In the genomic region with DNA sequence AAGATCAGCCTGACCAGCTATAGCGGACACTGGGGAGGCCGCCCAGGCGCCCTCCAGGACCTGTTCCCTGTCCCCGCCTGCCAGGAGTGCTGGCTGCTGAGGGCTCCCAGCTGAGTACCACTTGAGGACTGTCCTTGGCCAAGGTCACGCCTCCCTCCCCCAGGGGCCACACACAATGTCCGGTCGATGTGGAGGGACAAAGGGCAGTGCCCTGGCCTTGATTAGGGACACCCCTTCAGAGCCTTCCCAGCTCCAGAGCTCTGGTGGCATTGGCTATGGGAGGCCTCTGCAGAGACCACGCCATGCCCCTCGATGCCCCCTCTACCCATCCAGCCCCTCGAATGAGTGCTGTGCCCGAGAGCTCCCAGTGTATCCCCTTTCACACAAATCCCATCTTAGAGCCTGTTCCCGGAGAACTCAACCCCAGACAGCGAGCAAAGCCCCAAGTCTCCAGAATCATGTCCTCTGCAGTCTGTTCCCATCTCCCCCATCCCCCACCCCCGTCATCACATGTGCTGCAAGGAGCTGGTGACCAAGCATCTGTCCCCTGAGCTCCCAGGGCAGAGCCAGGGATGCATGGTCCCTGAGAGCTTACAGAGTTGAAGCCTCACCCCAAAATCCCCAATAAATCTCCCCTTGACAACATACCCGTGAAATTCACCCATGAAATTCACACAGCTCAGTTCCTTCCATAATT, we compare ENCODE assay signal across 1 cellular context.
A peak's percentile ranks its signal among the peaks of the same experiment; 100 is the strongest.
TF ChIP-seq lines count a peak whose summit lies in the region.

No MANE protein-coding gene starts in this region.

TF ChIP-seq in HepG2, 621 proteins besides CTCF, POLR2A, EP300 and RAD21 (continued from another document):
- TF ChIP-seq, protein P1, sequence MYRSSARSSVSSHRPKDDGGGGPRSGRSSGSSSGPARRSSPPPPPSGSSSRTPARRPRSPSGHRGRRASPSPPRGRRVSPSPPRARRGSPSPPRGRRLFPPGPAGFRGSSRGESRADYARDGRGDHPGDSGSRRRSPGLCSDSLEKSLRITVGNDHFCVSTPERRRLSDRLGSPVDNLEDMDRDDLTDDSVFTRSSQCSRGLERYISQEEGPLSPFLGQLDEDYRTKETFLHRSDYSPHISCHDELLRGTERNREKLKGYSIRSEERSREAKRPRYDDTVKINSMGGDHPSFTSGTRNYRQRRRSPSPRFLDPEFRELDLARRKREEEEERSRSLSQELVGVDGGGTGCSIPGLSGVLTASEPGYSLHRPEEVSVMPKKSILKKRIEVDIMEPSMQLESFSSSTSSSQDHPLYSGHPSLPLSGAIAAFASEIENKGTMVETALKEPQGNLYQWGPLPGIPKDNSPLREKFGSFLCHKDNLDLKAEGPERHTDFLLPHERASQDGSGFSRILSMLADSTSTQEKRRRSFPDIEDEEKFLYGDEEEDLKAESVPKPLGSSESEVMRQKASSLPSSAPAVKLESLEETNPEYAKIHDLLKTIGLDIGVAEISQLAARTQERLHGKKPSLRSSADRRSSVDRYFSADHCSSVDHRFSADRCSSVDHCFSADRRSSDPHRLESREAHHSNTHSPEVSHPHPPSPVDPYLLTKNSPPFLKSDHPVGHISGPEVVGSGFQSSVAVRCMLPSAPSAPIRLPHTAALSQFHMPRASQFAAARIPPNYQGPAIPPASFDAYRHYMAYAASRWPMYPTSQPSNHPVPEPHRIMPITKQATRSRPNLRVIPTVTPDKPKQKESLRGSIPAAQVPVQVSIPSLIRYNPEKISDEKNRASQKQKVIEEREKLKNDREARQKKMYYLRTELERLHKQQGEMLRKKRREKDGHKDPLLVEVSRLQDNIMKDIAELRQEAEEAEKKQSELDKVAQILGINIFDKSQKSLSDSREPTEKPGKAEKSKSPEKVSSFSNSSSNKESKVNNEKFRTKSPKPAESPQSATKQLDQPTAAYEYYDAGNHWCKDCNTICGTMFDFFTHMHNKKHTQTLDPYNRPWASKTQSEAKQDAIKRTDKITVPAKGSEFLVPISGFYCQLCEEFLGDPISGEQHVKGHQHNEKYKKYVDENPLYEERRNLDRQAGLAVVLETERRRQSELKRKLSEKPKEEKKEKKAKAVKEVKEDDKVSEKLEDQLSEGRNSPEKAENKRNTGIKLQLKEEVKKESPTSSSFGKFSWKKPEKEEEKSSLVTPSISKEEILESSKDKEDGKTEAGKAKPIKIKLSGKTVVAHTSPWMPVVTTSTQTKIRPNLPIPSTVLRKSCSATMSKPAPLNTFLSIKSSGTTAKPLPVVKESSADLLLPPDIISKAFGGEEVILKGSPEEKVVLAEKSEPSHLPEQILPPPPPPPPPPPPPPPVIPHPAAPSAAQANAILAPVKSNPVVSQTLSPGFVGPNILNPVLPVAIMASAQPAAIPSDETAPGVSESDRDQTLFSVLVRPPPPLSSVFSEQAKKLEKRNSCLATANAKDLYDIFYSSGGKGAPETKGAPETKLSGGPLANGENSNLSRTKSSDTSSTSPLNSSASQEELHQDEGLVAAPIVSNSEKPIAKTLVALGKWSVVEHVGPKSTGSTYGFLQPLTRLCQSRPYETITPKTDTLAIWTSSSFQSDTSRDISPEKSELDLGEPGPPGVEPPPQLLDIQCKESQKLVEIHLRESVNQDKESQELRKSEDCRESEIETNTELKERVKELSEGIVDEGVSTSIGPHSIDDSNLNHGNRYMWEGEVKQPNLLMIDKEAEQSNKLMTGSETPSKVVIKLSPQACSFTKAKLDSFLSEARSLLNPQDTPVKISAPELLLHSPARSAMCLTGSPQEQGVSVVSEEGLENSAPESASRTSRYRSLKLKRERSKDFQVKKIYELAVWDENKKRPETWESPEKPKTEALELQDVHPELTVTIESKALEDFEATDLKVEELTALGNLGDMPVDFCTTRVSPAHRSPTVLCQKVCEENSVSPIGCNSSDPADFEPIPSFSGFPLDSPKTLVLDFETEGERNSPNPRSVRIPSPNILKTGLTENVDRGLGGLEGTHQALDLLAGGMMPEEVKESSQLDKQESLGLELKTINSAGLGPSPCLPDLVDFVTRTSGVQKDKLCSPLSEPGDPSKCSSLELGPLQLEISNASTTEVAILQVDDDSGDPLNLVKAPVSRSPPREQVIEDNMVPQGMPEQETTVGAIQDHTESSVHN (CRISPR knock-in tag; IDR thresholded peaks at IDR 0.05), result 0 out of 2 replicates have a peak, but pooled peaks have one; percentile 51
- peak; percentile 36; the same call in 1 of the 2 replicates for TF ChIP-seq ERF (CRISPR knock-in tag; IDR thresholded peaks at IDR 0.05)
- TF ChIP-seq ONECUT2 (CRISPR knock-in tag; IDR thresholded peaks at IDR 0.05), result peak; percentile 90
- TF ChIP-seq GATAD2A (CRISPR knock-in tag; IDR thresholded peaks at IDR 0.05), result peak; percentile 70
- TF ChIP-seq, protein P2, sequence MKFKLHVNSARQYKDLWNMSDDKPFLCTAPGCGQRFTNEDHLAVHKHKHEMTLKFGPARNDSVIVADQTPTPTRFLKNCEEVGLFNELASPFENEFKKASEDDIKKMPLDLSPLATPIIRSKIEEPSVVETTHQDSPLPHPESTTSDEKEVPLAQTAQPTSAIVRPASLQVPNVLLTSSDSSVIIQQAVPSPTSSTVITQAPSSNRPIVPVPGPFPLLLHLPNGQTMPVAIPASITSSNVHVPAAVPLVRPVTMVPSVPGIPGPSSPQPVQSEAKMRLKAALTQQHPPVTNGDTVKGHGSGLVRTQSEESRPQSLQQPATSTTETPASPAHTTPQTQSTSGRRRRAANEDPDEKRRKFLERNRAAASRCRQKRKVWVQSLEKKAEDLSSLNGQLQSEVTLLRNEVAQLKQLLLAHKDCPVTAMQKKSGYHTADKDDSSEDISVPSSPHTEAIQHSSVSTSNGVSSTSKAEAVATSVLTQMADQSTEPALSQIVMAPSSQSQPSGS (CRISPR knock-in tag; IDR thresholded peaks at IDR 0.05), result peak; percentile 24; the same call in 1 of the 2 replicates
- peak; percentile 73; the same call in 1 of the 2 replicates for TF ChIP-seq ZNF556 (CRISPR knock-in tag; IDR thresholded peaks at IDR 0.05; ENCODE audit: borderline replicate concordance)
- TF ChIP-seq, protein P3, sequence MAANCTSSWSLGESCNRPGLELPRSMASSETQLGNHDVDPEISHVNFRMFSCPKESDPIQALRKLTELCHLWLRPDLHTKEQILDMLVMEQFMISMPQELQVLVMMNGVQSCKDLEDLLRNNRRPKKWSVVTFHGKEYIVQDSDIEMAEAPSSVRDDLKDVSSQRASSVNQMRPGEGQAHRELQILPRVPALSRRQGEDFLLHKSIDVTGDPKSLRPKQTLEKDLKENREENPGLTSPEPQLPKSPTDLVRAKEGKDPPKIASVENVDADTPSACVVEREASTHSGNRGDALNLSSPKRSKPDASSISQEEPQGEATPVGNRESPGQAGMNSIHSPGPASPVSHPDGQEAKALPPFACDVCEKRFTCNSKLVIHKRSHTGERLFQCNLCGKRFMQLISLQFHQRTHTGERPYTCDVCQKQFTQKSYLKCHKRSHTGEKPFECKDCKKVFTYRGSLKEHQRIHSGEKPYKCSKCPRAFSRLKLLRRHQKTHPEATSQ (CRISPR knock-in tag; IDR thresholded peaks at IDR 0.05; ENCODE audit: borderline replicate concordance), result peak; percentile 63; the same call in 1 of the 2 replicates
- TF ChIP-seq SALL1 (CRISPR knock-in tag; IDR thresholded peaks at IDR 0.05), result peak; percentile 91
- peak; percentile 63; the same call in 1 of the 2 replicates for TF ChIP-seq HIVEP1 (CRISPR knock-in tag; IDR thresholded peaks at IDR 0.05)
- peak; percentile 100 for TF ChIP-seq ESRRA (CRISPR knock-in tag; IDR thresholded peaks at IDR 0.05; ENCODE audit: low read depth)
- TF ChIP-seq, protein P4, sequence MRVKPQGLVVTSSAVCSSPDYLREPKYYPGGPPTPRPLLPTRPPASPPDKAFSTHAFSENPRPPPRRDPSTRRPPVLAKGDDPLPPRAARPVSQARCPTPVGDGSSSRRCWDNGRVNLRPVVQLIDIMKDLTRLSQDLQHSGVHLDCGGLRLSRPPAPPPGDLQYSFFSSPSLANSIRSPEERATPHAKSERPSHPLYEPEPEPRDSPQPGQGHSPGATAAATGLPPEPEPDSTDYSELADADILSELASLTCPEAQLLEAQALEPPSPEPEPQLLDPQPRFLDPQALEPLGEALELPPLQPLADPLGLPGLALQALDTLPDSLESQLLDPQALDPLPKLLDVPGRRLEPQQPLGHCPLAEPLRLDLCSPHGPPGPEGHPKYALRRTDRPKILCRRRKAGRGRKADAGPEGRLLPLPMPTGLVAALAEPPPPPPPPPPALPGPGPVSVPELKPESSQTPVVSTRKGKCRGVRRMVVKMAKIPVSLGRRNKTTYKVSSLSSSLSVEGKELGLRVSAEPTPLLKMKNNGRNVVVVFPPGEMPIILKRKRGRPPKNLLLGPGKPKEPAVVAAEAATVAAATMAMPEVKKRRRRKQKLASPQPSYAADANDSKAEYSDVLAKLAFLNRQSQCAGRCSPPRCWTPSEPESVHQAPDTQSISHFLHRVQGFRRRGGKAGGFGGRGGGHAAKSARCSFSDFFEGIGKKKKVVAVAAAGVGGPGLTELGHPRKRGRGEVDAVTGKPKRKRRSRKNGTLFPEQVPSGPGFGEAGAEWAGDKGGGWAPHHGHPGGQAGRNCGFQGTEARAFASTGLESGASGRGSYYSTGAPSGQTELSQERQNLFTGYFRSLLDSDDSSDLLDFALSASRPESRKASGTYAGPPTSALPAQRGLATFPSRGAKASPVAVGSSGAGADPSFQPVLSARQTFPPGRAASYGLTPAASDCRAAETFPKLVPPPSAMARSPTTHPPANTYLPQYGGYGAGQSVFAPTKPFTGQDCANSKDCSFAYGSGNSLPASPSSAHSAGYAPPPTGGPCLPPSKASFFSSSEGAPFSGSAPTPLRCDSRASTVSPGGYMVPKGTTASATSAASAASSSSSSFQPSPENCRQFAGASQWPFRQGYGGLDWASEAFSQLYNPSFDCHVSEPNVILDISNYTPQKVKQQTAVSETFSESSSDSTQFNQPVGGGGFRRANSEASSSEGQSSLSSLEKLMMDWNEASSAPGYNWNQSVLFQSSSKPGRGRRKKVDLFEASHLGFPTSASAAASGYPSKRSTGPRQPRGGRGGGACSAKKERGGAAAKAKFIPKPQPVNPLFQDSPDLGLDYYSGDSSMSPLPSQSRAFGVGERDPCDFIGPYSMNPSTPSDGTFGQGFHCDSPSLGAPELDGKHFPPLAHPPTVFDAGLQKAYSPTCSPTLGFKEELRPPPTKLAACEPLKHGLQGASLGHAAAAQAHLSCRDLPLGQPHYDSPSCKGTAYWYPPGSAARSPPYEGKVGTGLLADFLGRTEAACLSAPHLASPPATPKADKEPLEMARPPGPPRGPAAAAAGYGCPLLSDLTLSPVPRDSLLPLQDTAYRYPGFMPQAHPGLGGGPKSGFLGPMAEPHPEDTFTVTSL (CRISPR knock-in tag; IDR thresholded peaks at IDR 0.05; ENCODE audit: borderline replicate concordance), result peak; percentile 45; the same call in 1 of the 2 replicates
- TF ChIP-seq, protein P5, sequence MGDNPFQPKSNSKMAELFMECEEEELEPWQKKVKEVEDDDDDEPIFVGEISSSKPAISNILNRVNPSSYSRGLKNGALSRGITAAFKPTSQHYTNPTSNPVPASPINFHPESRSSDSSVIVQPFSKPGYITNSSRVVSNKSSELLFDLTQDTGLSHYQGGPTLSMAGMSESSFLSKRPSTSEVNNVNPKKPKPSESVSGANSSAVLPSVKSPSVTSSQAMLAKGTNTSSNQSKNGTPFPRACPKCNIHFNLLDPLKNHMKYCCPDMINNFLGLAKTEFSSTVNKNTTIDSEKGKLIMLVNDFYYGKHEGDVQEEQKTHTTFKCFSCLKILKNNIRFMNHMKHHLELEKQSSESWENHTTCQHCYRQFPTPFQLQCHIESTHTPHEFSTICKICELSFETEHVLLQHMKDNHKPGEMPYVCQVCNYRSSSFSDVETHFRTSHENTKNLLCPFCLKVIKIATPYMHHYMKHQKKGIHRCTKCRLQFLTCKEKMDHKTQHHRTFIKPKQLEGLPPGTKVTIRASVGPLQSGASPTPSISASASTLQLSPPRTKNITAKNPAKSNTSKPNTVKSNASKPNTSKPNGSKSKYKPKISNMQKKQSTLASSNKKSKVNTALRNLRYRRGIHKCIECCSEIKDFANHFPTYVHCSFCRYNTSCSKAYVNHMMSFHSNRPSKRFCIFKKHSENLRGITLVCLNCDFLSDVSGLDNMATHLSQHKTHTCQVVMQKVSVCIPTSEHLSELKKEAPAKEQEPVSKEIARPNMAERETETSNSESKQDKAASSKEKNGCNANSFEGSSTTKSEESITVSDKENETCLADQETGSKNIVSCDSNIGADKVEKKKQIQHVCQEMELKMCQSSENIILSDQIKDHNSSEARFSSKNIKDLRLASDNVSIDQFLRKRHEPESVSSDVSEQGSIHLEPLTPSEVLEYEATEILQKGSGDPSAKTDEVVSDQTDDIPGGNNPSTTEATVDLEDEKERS (CRISPR knock-in tag; IDR thresholded peaks at IDR 0.05), result 0 out of 2 replicates have a peak, but pooled peaks have one; percentile 28
- TF ChIP-seq, protein P6, sequence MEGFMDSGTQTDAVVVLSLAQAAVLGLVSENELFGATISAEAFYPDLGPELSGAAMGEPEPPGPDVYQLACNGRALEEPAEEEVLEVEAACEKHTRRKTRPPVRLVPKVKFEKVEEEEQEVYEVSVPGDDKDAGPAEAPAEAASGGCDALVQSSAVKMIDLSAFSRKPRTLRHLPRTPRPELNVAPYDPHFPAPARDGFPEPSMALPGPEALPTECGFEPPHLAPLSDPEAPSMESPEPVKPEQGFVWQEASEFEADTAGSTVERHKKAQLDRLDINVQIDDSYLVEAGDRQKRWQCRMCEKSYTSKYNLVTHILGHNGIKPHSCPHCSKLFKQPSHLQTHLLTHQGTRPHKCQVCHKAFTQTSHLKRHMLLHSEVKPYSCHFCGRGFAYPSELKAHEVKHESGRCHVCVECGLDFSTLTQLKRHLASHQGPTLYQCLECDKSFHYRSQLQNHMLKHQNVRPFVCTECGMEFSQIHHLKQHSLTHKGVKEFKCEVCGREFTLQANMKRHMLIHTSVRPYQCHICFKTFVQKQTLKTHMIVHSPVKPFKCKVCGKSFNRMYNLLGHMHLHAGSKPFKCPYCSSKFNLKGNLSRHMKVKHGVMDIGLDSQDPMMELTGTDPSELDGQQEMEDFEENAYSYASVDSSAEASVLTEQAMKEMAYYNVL (CRISPR knock-in tag; IDR thresholded peaks at IDR 0.05; ENCODE audit: borderline replicate concordance), result 0 out of 2 replicates have a peak, but pooled peaks have one; percentile 42
- peak; percentile 53; the same call in 1 of the 2 replicates for TF ChIP-seq KDM5B (CRISPR knock-in tag; IDR thresholded peaks at IDR 0.05; ENCODE audit: borderline replicate concordance)
- TF ChIP-seq BCL6 (CRISPR knock-in tag; IDR thresholded peaks at IDR 0.05), result peak; percentile 31; the same call in 1 of the 2 replicates
- peak; percentile 60; the same call in 1 of the 2 replicates for TF ChIP-seq TARDBP (CRISPR knock-in tag; IDR thresholded peaks at IDR 0.05)
- peak; percentile 30; the same call in 1 of the 2 replicates for TF ChIP-seq FOXA3 (CRISPR knock-in tag; IDR thresholded peaks at IDR 0.05)
- TF ChIP-seq, protein P7, sequence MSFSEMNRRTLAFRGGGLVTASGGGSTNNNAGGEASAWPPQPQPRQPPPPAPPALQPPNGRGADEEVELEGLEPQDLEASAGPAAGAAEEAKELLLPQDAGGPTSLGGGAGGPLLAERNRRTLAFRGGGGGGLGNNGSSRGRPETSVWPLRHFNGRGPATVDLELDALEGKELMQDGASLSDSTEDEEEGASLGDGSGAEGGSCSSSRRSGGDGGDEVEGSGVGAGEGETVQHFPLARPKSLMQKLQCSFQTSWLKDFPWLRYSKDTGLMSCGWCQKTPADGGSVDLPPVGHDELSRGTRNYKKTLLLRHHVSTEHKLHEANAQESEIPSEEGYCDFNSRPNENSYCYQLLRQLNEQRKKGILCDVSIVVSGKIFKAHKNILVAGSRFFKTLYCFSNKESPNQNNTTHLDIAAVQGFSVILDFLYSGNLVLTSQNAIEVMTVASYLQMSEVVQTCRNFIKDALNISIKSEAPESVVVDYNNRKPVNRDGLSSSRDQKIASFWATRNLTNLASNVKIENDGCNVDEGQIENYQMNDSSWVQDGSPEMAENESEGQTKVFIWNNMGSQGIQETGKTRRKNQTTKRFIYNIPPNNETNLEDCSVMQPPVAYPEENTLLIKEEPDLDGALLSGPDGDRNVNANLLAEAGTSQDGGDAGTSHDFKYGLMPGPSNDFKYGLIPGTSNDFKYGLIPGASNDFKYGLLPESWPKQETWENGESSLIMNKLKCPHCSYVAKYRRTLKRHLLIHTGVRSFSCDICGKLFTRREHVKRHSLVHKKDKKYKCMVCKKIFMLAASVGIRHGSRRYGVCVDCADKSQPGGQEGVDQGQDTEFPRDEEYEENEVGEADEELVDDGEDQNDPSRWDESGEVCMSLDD (CRISPR knock-in tag; IDR thresholded peaks at IDR 0.05; ENCODE audit: borderline replicate concordance), result 0 out of 2 replicates have a peak, but pooled peaks have one; percentile 61
- 0 out of 2 replicates have a peak, but pooled peaks have one; percentile 37 for TF ChIP-seq ZNF543 (CRISPR knock-in tag; IDR thresholded peaks at IDR 0.05)
